Comparison of ENCODE assay signal across 13 cellular contexts in genomic region chr5:124439609-124440008, GRCh38.
"Had no signal": no experiment of that assay in that cellular context is flagged by ENCODE, and none has a peak within 500 bp of the region (broad histone marks: within the 10 kb centered on the region; RNA-seq: fewer than 3 reads in every experiment).

No MANE protein-coding gene starts in this region.

- ATAC-seq: foreskin keratinocyte; natural killer cell; right cardiac atrium; stimulated activated effector memory CD8-positive, alpha-beta T cell treated with anti-CD3 and anti-CD28 coated beads, Interleukin-12 subunit alpha, Interleukin-12 subunit beta, amount 100 ng/mL, for 72 hours had no signal

- DNase-seq: activated CD4-positive, alpha-beta T cell treated with anti-CD3 and anti-CD28 coated beads, Interleukin-2, amount 10 ng/mL, durations not matched to agents 7 days and 5 days; activated CD4-positive, CD25-positive, alpha-beta regulatory T cell; amniotic stem cell; brain microvascular endothelial cell; foreskin keratinocyte; natural killer cell; small intestine; T-helper 2 cell had no signal

- H3K27ac ChIP-seq: brain microvascular endothelial cell, foreskin keratinocyte had no signal

- H3K27me3 ChIP-seq: brain microvascular endothelial cell had no signal

- H3K36me3 ChIP-seq: brain microvascular endothelial cell had no signal

- H3K9me3 Mint-ChIP-seq: activated CD4-positive, alpha-beta T cell treated with anti-CD3 and anti-CD28 coated beads, Interleukin-2, amount 10 ng/mL, durations not matched to agents 7 days and 5 days; activated T-helper 2 cell treated with anti-CD3 and anti-CD28 coated beads, Interferon-gamma antibody, Interleukin-2, Interleukin-4, amounts not matched to agents 10 μg/mL and 5 μg/mL and 100 μg/mL, durations not matched to agents 14 hours and 24 hours and 36 hours; natural killer cell; type B pancreatic cell had no signal

- H3K27me3 Mint-ChIP-seq: activated CD4-positive, alpha-beta T cell treated with anti-CD3 and anti-CD28 coated beads, Interleukin-2, amount 10 ng/mL, durations not matched to agents 7 days and 5 days; activated naive CD4-positive, alpha-beta T cell treated with anti-CD3 and anti-CD28 coated beads, Interleukin-2, amount 50 U/mL, for 24 hours; type B pancreatic cell had no signal

- H3K36me3 Mint-ChIP-seq: activated naive CD4-positive, alpha-beta T cell treated with anti-CD3 and anti-CD28 coated beads, Interleukin-2, amount 50 U/mL, for 24 hours; natural killer cell; stimulated activated effector memory CD8-positive, alpha-beta T cell treated with anti-CD3 and anti-CD28 coated beads, Interleukin-12 subunit alpha, Interleukin-12 subunit beta, amount 100 ng/mL, for 72 hours had no signal

- H3K4me3 Mint-ChIP-seq: activated CD4-positive, alpha-beta T cell treated with anti-CD3 and anti-CD28 coated beads, Interleukin-2, amount 10 ng/mL, durations not matched to agents 7 days and 5 days; activated naive CD4-positive, alpha-beta T cell treated with anti-CD3 and anti-CD28 coated beads, Interleukin-2, amount 50 U/mL, for 24 hours; natural killer cell; stimulated activated effector memory CD8-positive, alpha-beta T cell treated with anti-CD3 and anti-CD28 coated beads, Interleukin-12 subunit alpha, Interleukin-12 subunit beta, amount 100 ng/mL, for 72 hours; type B pancreatic cell had no signal

- H3K4me1 Mint-ChIP-seq: activated CD4-positive, alpha-beta T cell treated with anti-CD3 and anti-CD28 coated beads, Interleukin-2, amount 10 ng/mL, durations not matched to agents 7 days and 5 days; activated naive CD4-positive, alpha-beta T cell treated with anti-CD3 and anti-CD28 coated beads, Interleukin-2, amount 50 U/mL, for 24 hours; natural killer cell; stimulated activated effector memory CD8-positive, alpha-beta T cell treated with anti-CD3 and anti-CD28 coated beads, Interleukin-12 subunit alpha, Interleukin-12 subunit beta, amount 100 ng/mL, for 72 hours had no signal

- H3K4me1 ChIP-seq: foreskin keratinocyte had no signal

- H3K27ac Mint-ChIP-seq: activated CD4-positive, alpha-beta T cell treated with anti-CD3 and anti-CD28 coated beads, Interleukin-2, amount 10 ng/mL, durations not matched to agents 7 days and 5 days; activated naive CD4-positive, alpha-beta T cell treated with anti-CD3 and anti-CD28 coated beads, Interleukin-2, amount 50 U/mL, for 24 hours; activated T-helper 2 cell treated with anti-CD3 and anti-CD28 coated beads, Interferon-gamma antibody, Interleukin-2, Interleukin-4, amounts not matched to agents 10 μg/mL and 5 μg/mL and 100 μg/mL, durations not matched to agents 14 hours and 24 hours and 36 hours; natural killer cell; stimulated activated effector memory CD8-positive, alpha-beta T cell treated with anti-CD3 and anti-CD28 coated beads, Interleukin-12 subunit alpha, Interleukin-12 subunit beta, amount 100 ng/mL, for 72 hours; type B pancreatic cell had no signal
